In the genomic region with DNA sequence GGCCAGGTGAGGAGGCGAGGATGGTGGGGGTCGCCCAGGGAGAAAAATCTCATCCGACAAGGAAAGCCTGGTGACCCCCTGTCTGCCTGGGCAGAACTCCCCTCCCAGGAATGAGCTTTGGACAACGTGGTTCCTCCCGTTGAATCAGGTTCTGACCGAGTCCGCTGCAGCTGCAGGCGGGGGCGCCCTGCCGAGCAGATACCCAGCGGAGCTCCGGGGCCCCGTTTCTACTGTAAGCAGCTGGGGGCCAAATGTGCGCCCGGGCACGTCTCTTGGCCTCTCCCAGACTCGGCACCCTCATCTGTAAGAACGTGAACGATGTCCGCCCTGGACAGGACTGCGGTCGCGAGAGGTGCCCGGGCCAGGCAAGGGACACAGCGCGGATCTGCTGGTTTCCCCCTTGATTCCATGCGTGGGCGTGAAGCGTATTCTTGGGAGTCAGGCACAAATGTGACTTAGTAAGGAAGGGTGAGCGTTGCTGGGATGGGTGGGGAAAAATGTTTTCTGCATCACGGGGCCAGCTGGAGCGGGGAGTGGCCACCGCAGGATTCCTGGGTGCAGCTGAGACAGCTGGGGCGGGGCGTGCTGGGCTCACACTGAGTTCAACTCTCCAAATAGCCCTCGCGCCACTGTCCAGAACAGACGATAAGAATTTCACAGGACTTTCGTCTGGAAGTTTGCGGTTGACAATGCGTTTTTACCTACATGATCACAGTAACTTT, we compare ENCODE assay signal across 1 cellular context.
TF ChIP-seq lines count a peak whose summit lies in the region.

No MANE protein-coding gene starts in this region.

TF ChIP-seq in K562, 482 proteins besides CTCF, POLR2A, EP300 and RAD21 (continued from another document and continues in another):
- TF ChIP-seq CREM (IDR thresholded peaks at IDR 0.05; ENCODE audit: low read depth) (peak; percentile 8; the same call in 1 of the 2 replicates), SIN3A (IDR thresholded peaks at IDR 0.05; ENCODE audit: borderline replicate concordance in 2 of 2, control insufficient read depth in 1 of 2, low read depth in 2 of 2, low read length in 2 of 2) (peak in 1 of 2 experiments; percentile 54; a peak in 1 of 4 replicates), CBFA2T3 (IDR thresholded peaks at IDR 0.05) (peak; percentile 38; the same call in 1 of the 2 replicates), MEF2D (tag; conservative IDR thresholded peaks at IDR 0.05; ENCODE audit: low read depth) (no peak), ZNF699 (CRISPR knock-in tag; IDR thresholded peaks at IDR 0.05; ENCODE audit: insufficient replicate concordance) (no peak), ZC3H4 (CRISPR knock-in tag; IDR thresholded peaks at IDR 0.05; ENCODE audit: borderline replicate concordance) (no peak), PTRF (tag; IDR thresholded peaks at IDR 0.05) (no peak), MCM5 (IDR thresholded peaks at IDR 0.05; ENCODE audit: low read depth) (no peak), FOXJ3 (CRISPR knock-in tag; IDR thresholded peaks at IDR 0.05) (no peak), ZBTB17 (CRISPR knock-in tag; IDR thresholded peaks at IDR 0.05) (no peak), PHTF2 (CRISPR knock-in tag; IDR thresholded peaks at IDR 0.05) (no peak), ZNF589 (CRISPR knock-in tag; IDR thresholded peaks at IDR 0.05; ENCODE audit: low read depth) (no peak), NEUROD1 (IDR thresholded peaks at IDR 0.05; ENCODE audit: borderline replicate concordance, low read depth, low read length, partially characterized antibody) (peak; percentile 10), SRF (CRISPR knock-in tag; IDR thresholded peaks at IDR 0.05) (peak in 1 of 2 experiments; percentile 86; a peak in 1 of 4 replicates), BMI1 (IDR thresholded peaks at IDR 0.05; ENCODE audit: low read length) (no peak), HDAC6 (IDR thresholded peaks at IDR 0.05; ENCODE audit: low read depth, low read length) (no peak), ZNF436 (CRISPR knock-in tag; IDR thresholded peaks at IDR 0.05) (no peak), TBL1XR1 (IDR thresholded peaks at IDR 0.05; ENCODE audit: low read length in 2 of 2) (no peak), GABPA (tag; conservative IDR thresholded peaks at IDR 0.05; ENCODE audit: low read depth) (no peak), TAF1 (IDR thresholded peaks at IDR 0.05; ENCODE audit: control insufficient read depth, extremely low read depth, insufficient read depth, low read length, severe bottlenecking) (no peak), FOXA1 (IDR thresholded peaks at IDR 0.05; ENCODE audit: borderline replicate concordance) (no peak), ZNF431 (CRISPR knock-in tag; IDR thresholded peaks at IDR 0.05) (no peak), PPARD (CRISPR knock-in tag; IDR thresholded peaks at IDR 0.05) (no peak), ATF1 (CRISPR knock-in tag; IDR thresholded peaks at IDR 0.05) (no peak), ATF1 (tag; IDR thresholded peaks at IDR 0.05) (0 out of 2 replicates have a peak, but pooled peaks have one; percentile 10), SMAD4 (CRISPR knock-in tag; conservative IDR thresholded peaks at IDR 0.05) (0 out of 2 replicates have a peak, but pooled peaks have one; percentile 45), ZNF282 (CRISPR knock-in tag; IDR thresholded peaks at IDR 0.05) (no peak), ZNF311 (CRISPR knock-in tag; IDR thresholded peaks at IDR 0.05) (no peak), EHMT2 (IDR thresholded peaks at IDR 0.05) (no peak), L3MBTL2 (IDR thresholded peaks at IDR 0.05) (peak; percentile 37; the same call in 1 of the 2 replicates), PRMT5 (CRISPR knock-in tag; IDR thresholded peaks at IDR 0.05) (no peak), COPS2 (conservative IDR thresholded peaks at IDR 0.05) (no peak), MIER1 (IDR thresholded peaks at IDR 0.05; ENCODE audit: low read depth) (no peak), CHD2 (IDR thresholded peaks at IDR 0.05; ENCODE audit: low read depth, low read length) (no peak), TCF3 (CRISPR knock-in tag; IDR thresholded peaks at IDR 0.05) (no peak), EGR1 (conservative IDR thresholded peaks at IDR 0.05) (peak; percentile 87), KLF1 (tag; IDR thresholded peaks at IDR 0.05) (peak; percentile 70; the same call in 1 of the 2 replicates), RBM34 (IDR thresholded peaks at IDR 0.05; ENCODE audit: borderline replicate concordance, insufficient read depth, low read length) (no peak), RB1 (IDR thresholded peaks at IDR 0.05; ENCODE audit: low read depth) (peak; percentile 24; the same call in 1 of the 2 replicates), TBP (optimal IDR thresholded peaks at IDR 0.05; ENCODE audit: low read depth, low read length) (no peak), XRCC4 (IDR thresholded peaks at IDR 0.05; ENCODE audit: extremely low read depth, insufficient read depth, insufficient read length) (no peak), DACH1 (IDR thresholded peaks at IDR 0.05; ENCODE audit: partially characterized antibody) (peak; percentile 85), ESRRB (CRISPR knock-in tag; IDR thresholded peaks at IDR 0.05; ENCODE audit: borderline replicate concordance) (no peak), YBX1 (IDR thresholded peaks at IDR 0.05) (no peak), FOXK1 (CRISPR knock-in tag; IDR thresholded peaks at IDR 0.05; ENCODE audit: borderline replicate concordance) (no peak), EP400 (IDR thresholded peaks at IDR 0.05) (no peak), SMARCA5 (IDR thresholded peaks at IDR 0.05) (no peak)
- TF ChIP-seq, protein P1, sequence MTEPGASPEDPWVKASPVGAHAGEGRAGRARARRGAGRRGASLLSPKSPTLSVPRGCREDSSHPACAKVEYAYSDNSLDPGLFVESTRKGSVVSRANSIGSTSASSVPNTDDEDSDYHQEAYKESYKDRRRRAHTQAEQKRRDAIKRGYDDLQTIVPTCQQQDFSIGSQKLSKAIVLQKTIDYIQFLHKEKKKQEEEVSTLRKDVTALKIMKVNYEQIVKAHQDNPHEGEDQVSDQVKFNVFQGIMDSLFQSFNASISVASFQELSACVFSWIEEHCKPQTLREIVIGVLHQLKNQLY (CRISPR knock-in tag; conservative IDR thresholded peaks at IDR 0.05): no peak
- TF ChIP-seq, protein P2, sequence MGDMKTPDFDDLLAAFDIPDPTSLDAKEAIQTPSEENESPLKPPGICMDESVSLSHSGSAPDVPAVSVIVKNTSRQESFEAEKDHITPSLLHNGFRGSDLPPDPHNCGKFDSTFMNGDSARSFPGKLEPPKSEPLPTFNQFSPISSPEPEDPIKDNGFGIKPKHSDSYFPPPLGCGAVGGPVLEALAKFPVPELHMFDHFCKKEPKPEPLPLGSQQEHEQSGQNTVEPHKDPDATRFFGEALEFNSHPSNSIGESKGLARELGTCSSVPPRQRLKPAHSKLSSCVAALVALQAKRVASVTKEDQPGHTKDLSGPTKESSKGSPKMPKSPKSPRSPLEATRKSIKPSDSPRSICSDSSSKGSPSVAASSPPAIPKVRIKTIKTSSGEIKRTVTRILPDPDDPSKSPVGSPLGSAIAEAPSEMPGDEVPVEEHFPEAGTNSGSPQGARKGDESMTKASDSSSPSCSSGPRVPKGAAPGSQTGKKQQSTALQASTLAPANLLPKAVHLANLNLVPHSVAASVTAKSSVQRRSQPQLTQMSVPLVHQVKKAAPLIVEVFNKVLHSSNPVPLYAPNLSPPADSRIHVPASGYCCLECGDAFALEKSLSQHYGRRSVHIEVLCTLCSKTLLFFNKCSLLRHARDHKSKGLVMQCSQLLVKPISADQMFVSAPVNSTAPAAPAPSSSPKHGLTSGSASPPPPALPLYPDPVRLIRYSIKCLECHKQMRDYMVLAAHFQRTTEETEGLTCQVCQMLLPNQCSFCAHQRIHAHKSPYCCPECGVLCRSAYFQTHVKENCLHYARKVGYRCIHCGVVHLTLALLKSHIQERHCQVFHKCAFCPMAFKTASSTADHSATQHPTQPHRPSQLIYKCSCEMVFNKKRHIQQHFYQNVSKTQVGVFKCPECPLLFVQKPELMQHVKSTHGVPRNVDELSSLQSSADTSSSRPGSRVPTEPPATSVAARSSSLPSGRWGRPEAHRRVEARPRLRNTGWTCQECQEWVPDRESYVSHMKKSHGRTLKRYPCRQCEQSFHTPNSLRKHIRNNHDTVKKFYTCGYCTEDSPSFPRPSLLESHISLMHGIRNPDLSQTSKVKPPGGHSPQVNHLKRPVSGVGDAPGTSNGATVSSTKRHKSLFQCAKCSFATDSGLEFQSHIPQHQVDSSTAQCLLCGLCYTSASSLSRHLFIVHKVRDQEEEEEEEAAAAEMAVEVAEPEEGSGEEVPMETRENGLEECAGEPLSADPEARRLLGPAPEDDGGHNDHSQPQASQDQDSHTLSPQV (IDR thresholded peaks at IDR 0.05): no peak
- TF ChIP-seq, protein P3, sequence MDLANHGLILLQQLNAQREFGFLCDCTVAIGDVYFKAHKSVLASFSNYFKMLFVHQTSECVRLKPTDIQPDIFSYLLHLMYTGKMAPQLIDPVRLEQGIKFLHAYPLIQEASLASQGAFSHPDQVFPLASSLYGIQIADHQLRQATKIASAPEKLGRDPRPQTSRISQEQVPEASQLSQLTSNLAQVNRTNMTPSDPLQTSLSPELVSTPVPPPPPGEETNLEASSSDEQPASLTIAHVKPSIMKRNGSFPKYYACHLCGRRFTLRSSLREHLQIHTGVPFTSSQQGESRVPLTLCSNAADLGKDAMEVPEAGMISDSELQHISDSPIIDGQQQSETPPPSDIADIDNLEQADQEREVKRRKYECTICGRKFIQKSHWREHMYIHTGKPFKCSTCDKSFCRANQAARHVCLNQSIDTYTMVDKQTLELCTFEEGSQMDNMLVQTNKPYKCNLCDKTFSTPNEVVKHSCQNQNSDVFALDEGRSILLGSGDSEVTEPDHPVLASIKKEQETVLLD (IDR thresholded peaks at IDR 0.05): no peak
- TF ChIP-seq, protein P4, sequence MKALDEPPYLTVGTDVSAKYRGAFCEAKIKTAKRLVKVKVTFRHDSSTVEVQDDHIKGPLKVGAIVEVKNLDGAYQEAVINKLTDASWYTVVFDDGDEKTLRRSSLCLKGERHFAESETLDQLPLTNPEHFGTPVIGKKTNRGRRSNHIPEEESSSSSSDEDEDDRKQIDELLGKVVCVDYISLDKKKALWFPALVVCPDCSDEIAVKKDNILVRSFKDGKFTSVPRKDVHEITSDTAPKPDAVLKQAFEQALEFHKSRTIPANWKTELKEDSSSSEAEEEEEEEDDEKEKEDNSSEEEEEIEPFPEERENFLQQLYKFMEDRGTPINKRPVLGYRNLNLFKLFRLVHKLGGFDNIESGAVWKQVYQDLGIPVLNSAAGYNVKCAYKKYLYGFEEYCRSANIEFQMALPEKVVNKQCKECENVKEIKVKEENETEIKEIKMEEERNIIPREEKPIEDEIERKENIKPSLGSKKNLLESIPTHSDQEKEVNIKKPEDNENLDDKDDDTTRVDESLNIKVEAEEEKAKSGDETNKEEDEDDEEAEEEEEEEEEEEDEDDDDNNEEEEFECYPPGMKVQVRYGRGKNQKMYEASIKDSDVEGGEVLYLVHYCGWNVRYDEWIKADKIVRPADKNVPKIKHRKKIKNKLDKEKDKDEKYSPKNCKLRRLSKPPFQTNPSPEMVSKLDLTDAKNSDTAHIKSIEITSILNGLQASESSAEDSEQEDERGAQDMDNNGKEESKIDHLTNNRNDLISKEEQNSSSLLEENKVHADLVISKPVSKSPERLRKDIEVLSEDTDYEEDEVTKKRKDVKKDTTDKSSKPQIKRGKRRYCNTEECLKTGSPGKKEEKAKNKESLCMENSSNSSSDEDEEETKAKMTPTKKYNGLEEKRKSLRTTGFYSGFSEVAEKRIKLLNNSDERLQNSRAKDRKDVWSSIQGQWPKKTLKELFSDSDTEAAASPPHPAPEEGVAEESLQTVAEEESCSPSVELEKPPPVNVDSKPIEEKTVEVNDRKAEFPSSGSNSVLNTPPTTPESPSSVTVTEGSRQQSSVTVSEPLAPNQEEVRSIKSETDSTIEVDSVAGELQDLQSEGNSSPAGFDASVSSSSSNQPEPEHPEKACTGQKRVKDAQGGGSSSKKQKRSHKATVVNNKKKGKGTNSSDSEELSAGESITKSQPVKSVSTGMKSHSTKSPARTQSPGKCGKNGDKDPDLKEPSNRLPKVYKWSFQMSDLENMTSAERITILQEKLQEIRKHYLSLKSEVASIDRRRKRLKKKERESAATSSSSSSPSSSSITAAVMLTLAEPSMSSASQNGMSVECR (CRISPR knock-in tag; IDR thresholded peaks at IDR 0.05): no peak
- TF ChIP-seq, protein P5, sequence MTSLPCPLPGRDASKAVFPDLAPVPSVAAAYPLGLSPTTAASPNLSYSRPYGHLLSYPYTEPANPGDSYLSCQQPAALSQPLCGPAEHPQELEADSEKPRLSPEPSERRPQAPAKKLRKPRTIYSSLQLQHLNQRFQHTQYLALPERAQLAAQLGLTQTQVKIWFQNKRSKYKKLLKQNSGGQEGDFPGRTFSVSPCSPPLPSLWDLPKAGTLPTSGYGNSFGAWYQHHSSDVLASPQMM (CRISPR knock-in tag; IDR thresholded peaks at IDR 0.05): no peak
- TF ChIP-seq, protein P6, sequence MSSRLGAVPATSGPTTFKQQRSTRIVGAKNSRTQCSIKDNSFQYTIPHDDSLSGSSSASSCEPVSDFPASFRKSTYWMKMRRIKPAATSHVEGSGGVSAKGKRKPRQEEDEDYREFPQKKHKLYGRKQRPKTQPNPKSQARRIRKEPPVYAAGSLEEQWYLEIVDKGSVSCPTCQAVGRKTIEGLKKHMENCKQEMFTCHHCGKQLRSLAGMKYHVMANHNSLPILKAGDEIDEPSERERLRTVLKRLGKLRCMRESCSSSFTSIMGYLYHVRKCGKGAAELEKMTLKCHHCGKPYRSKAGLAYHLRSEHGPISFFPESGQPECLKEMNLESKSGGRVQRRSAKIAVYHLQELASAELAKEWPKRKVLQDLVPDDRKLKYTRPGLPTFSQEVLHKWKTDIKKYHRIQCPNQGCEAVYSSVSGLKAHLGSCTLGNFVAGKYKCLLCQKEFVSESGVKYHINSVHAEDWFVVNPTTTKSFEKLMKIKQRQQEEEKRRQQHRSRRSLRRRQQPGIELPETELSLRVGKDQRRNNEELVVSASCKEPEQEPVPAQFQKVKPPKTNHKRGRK (tag; IDR thresholded peaks at IDR 0.05): no peak
- TF ChIP-seq, protein P7, sequence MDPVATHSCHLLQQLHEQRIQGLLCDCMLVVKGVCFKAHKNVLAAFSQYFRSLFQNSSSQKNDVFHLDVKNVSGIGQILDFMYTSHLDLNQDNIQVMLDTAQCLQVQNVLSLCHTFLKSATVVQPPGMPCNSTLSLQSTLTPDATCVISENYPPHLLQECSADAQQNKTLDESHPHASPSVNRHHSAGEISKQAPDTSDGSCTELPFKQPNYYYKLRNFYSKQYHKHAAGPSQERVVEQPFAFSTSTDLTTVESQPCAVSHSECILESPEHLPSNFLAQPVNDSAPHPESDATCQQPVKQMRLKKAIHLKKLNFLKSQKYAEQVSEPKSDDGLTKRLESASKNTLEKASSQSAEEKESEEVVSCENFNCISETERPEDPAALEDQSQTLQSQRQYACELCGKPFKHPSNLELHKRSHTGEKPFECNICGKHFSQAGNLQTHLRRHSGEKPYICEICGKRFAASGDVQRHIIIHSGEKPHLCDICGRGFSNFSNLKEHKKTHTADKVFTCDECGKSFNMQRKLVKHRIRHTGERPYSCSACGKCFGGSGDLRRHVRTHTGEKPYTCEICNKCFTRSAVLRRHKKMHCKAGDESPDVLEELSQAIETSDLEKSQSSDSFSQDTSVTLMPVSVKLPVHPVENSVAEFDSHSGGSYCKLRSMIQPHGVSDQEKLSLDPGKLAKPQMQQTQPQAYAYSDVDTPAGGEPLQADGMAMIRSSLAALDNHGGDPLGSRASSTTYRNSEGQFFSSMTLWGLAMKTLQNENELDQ (CRISPR knock-in tag; IDR thresholded peaks at IDR 0.05; ENCODE audit: borderline replicate concordance): no peak
